ENCODE assay signal across 9 cellular contexts in the genomic region with DNA sequence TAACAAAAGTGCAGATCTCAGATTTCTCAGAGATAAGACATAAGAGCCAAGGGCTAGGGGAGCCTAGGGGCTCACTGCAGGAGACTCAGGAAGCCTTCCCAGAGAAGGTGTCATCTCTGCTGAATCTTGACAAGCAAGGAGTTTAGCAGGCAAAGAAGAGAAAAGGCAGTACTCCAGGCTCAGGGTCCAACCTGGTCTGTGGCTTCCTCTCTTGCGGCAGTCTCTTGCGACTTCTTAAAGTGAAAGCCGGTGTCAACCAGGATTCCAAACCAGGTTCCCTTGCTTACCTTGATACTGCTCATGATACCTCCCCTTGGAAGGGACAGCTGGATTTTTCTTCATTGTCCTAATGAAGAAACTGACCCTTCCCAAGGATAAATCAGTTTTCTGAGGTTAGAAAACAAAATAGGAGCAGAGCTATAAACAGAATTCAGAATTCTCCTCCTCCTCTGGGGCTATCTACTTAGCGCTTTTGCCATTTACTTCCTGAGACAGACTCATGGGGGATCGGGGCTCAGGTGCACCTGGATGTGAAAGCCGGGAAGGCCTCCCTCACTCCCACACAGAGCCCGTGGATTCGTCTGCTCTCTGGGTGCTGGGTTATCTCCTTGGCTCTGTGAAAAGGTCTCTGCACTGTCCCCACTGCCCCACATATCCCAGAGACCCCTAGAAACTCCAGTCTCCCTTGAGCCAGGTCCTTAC. TPM values are rescaled to one million over a fixed set of nuclear protein-coding genes. Genes with fewer than 3 reads are reported as not detected.
DNase-seq lines count a peak whose midpoint lies in the region; ATAC-seq and TF ChIP-seq lines count a peak whose summit lies in the region.
"Had no signal": no experiment of that assay in that cellular context is flagged by ENCODE, and none has a peak within 500 bp of the region (broad histone marks: within the 10 kb centered on the region; RNA-seq: fewer than 3 reads in every experiment).

No MANE protein-coding gene starts in this region.

- H3K9ac ChIP-seq in mucosa of rectum (ENCODE audit: low read depth in 1 of 2, low read length in 2 of 2): peak overlapping the region; percentile 27 to 100

- TF ChIP-seq CTCF in body of pancreas (IDR thresholded peaks at IDR 0.05) (no peak), type B pancreatic cell (conservative IDR thresholded peaks at IDR 0.05) (no peak), GM13977 (IDR thresholded peaks at IDR 0.05; ENCODE audit: extremely low read depth, insufficient read depth, missing control alignments) (no peak)

- peak overlapping the region; percentile 82 to 91 (median 90) for H3K27ac ChIP-seq in body of pancreas
- H3K27ac ChIP-seq in mucosa of rectum (ENCODE audit: low read depth in 2 of 2, low read length in 2 of 2): peak overlapping the region; percentile 95 to 99

- in situ Hi-C loops in GM13977 (cut with MboI; ENCODE audit: low pct_unique_long_range_greater_than_20kb, low sequenced_read_pairs, unreplicated experiment): no loop called here

- H3K36me3 Mint-ChIP-seq in activated naive CD4-positive, alpha-beta T cell treated with anti-CD3 and anti-CD28 coated beads, Interleukin-2, amount 50 U/mL, for 24 hours: no peaks in the 10 kb centered on the region
- no peaks in the 10 kb centered on the region for H3K36me3 Mint-ChIP-seq in type B pancreatic cell

- H3K27ac Mint-ChIP-seq in activated naive CD4-positive, alpha-beta T cell treated with anti-CD3 and anti-CD28 coated beads, Interleukin-2, amount 50 U/mL, for 24 hours: peak overlapping the region; percentile 36
- peak overlapping the region; percentile 92 for H3K27ac Mint-ChIP-seq in type B pancreatic cell

- no peaks in the 10 kb centered on the region for H3K27me3 ChIP-seq in body of pancreas
- H3K27me3 ChIP-seq in mucosa of rectum (ENCODE audit: control insufficient read depth in 2 of 2, insufficient read depth in 2 of 2, low read length in 2 of 2): peaks cover 0 to 3% of the 10 kb centered on the region in 2 donors

- peak overlapping the region; percentile 5 for H3K4me3 Mint-ChIP-seq in activated naive CD4-positive, alpha-beta T cell treated with anti-CD3 and anti-CD28 coated beads, Interleukin-2, amount 50 U/mL, for 24 hours
- H3K4me3 Mint-ChIP-seq in type B pancreatic cell: peak overlapping the region; percentile 86

- no peak for TF ChIP-seq POLR2A in body of pancreas (IDR thresholded peaks at IDR 0.05)

- no peaks in the 10 kb centered on the region for H3K9me3 Mint-ChIP-seq in activated naive CD4-positive, alpha-beta T cell treated with anti-CD3 and anti-CD28 coated beads, Interleukin-2, amount 50 U/mL, for 24 hours
- no peaks in the 10 kb centered on the region for H3K9me3 Mint-ChIP-seq in type B pancreatic cell

- H3K27me3 Mint-ChIP-seq in activated naive CD4-positive, alpha-beta T cell treated with anti-CD3 and anti-CD28 coated beads, Interleukin-2, amount 50 U/mL, for 24 hours: peaks cover 2% of the 10 kb centered on the region
- H3K27me3 Mint-ChIP-seq in type B pancreatic cell: peaks cover 3% of the 10 kb centered on the region

- no peak overlapping the region for H3K4me3 ChIP-seq in body of pancreas
- H3K4me3 ChIP-seq in mucosa of rectum (ENCODE audit: low read length in 2 of 2): peak overlapping the region; percentile 1 to 98

- H3K36me3 ChIP-seq in body of pancreas (replicated peaks in 1 of 2; ENCODE audit: insufficient read depth in 1 of 2, low read depth in 2 of 2): no peaks in the 10 kb centered on the region
- peaks cover 0 to 4% of the 10 kb centered on the region in 2 donors for H3K36me3 ChIP-seq in mucosa of rectum (ENCODE audit: control insufficient read depth in 2 of 2, insufficient read depth in 2 of 2, low read length in 2 of 2)

- intact Hi-C loops in body of pancreas (cut with DNase I): no loop called here

- H3K4me1 ChIP-seq in body of pancreas (peaks cover 48% of the 10 kb centered on the region), mucosa of rectum (ENCODE audit: control insufficient read depth in 2 of 2, insufficient read depth in 2 of 2, low read length in 2 of 2) (peaks cover 47 to 50% of the 10 kb centered on the region in 2 donors)

- H3K9me3 ChIP-seq in body of pancreas (no peaks in the 10 kb centered on the region), mucosa of rectum (ENCODE audit: control insufficient read depth in 2 of 2, low read length in 2 of 2) (no peaks in the 10 kb centered on the region)

- peaks cover 32% of the 10 kb centered on the region for H3K4me1 Mint-ChIP-seq in activated naive CD4-positive, alpha-beta T cell treated with anti-CD3 and anti-CD28 coated beads, Interleukin-2, amount 50 U/mL, for 24 hours
- H3K4me1 Mint-ChIP-seq in type B pancreatic cell (ENCODE audit: unreplicated experiment): peaks cover 18% of the 10 kb centered on the region

- no peak for DNase-seq in activated naive CD4-positive, alpha-beta T cell treated with anti-CD3 and anti-CD28 coated beads, Interleukin-2, amount 50 U/mL, for 16 hours
- DNase-seq in body of pancreas (no peak), type B pancreatic cell (ENCODE audit: extremely low spot score, unreplicated experiment) (no peak), GM13977 (ENCODE audit: low spot score) (no peak), NCI-H1930 (lab: John Stamatoyannopoulos, UW) (no peak), NCI-H446 treated with DMSO at 0.1 percent for 48 hours (lab: John Stamatoyannopoulos, UW) (no peak)
- DNase-seq: NK-92 treated with Interleukin-12 subunit alpha and Interleukin-12 subunit beta, amount 100 ng/mL, for 24 hours had no signal

- 45 to 54% methylated on average over 8 of the region's 8 CpGs for WGBS in body of pancreas, 2 donors

- ATAC-seq in body of pancreas: no peak

RNA-seq across cellular contexts. Expression of gene SCNN1A, which starts 1.8 kb away (rescaled TPM):
- 100 to 1,000 TPM in 1 of 2 donors, 10 to 100 TPM in 1; 62.5 to 112 TPM for total RNA-seq in body of pancreas
- 29.2 and 72.7 TPM in 2 replicates for total RNA-seq in type B pancreatic cell (ENCODE audit: low replicate concordance)

RNA-seq across cellular contexts. Expression of gene LTBR, which starts 6.8 kb away (rescaled TPM):
- total RNA-seq in body of pancreas (100 to 1,000 TPM; 111 to 173 TPM), type B pancreatic cell (ENCODE audit: low replicate concordance) (18.5 and 98.5 TPM in 2 replicates)

RNA-seq across cellular contexts. Expression of gene TNFRSF1A, which starts 35.2 kb away (rescaled TPM):
- total RNA-seq in body of pancreas (10 to 100 TPM; 54.5 to 92.0 TPM), type B pancreatic cell (ENCODE audit: low replicate concordance) (79.1 and 222 TPM in 2 replicates)

Comparison
In these comparisons a context has a peak if more than half of its experiments do, and no peak if none do; other contexts are left out.
1. H3K4me3 ChIP-seq: peak in mucosa of rectum (2 of 2); none in body of pancreas (0 of 2).